8 cellular contexts compared by ENCODE assay signal in the genomic region with DNA sequence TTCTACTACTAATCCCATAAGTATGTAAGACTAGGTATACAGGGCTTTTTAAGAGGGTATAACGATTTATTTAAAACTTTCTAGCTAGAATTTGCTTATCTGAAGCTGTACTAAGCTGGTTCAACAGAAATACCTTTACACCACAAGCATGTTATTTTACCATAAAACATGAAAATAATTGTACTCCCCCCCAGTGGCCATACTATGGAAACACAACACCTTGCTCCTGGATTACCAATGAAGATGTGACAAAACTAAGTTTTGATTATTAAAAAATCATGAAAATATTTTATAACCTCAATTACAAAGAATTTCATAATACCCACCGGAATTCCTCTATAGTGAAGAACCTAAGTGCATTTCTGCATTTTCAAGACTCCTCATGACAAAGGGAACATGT. TPM values are rescaled to one million over a fixed set of nuclear protein-coding genes. Genes with fewer than 3 reads are reported as not detected.
DNase-seq lines count a peak whose midpoint lies in the region; ATAC-seq and TF ChIP-seq lines count a peak whose summit lies in the region.

No MANE protein-coding gene starts in this region.

- peak; percentile 48 for TF ChIP-seq RAD21 in IMR-90 (IDR thresholded peaks at IDR 0.05; ENCODE audit: low read length)

- no peak overlapping the region for H2BK20ac ChIP-seq in IMR-90 (ENCODE audit: low read depth, low read length)

- no peaks in the 10 kb centered on the region for H3K27me3 Mint-ChIP-seq in activated CD4-positive, alpha-beta T cell treated with anti-CD3 and anti-CD28 coated beads, Interleukin-2, amount 10 ng/mL, durations not matched to agents 7 days and 5 days
- H3K27me3 Mint-ChIP-seq in nephron progenitor cell (ENCODE audit: low read depth, poor library complexity): no peaks in the 10 kb centered on the region

- H2BK120ac ChIP-seq in IMR-90 (ENCODE audit: low read depth, low read length): 0 out of 2 replicates have a peak overlapping the region, but pooled peaks have one; percentile 16

- CTCF ChIA-PET in activated CD4-positive, alpha-beta T cell treated with anti-CD3 and anti-CD28 coated beads, Interleukin-2, amount 10 ng/mL, durations not matched to agents 7 days and 5 days (lab: Charles Lee): interaction anchor here (0.5 to 2.7 kb wide), 22 partner anchors 8 to 262 kb away, joined by 3 to 26 read pairs (median 4); partner anchors contain the start of gene MYL12A
- CTCF ChIA-PET in IMR-90 (lab: Yijun Ruan, JAX): interaction anchor here (0.7 to 1.9 kb wide), 7 partner anchors 9 to 65 kb away, joined by 3 to 8 read pairs (median 4); no protein-coding TSS in a partner anchor

- POLR2A ChIA-PET in activated CD4-positive, alpha-beta T cell treated with anti-CD3 and anti-CD28 coated beads, Interleukin-2, amount 10 ng/mL, durations not matched to agents 7 days and 5 days (lab: Charles Lee): interaction anchor here (0.9 to 1.1 kb wide), 2 partner anchors 8 to 77 kb away, joined by 3 read pairs; no protein-coding TSS in a partner anchor
- POLR2A ChIA-PET in IMR-90 (lab: Charles Lee; ENCODE audit: unreplicated experiment): interaction anchor here (0.6 kb wide), 1 partner anchor 36 kb away, joined by 3 read pairs; no protein-coding TSS in a partner anchor

- H3K9me3 ChIP-seq in IMR-90 (ENCODE audit: control insufficient read depth, insufficient read depth, low read length): no peaks in the 10 kb centered on the region
- no peaks in the 10 kb centered on the region for H3K9me3 ChIP-seq in body of pancreas

- H3K27ac Mint-ChIP-seq in activated CD4-positive, alpha-beta T cell treated with anti-CD3 and anti-CD28 coated beads, Interleukin-2, amount 10 ng/mL, durations not matched to agents 7 days and 5 days: no peak overlapping the region
- no peak overlapping the region for H3K27ac Mint-ChIP-seq in nephron progenitor cell

- H3K18ac ChIP-seq in IMR-90 (ENCODE audit: low read depth, low read length): peak overlapping the region; percentile 70; the same call in 1 of the 2 replicates

- BruUV-seq in IMR-90 (replicated peaks; lab: Mats Ljungman, UMichigan): no TSS peak

- in situ Hi-C loops in IMR-90 (cut with MboI; ENCODE audit: low sequenced_read_pairs): loop anchor here (25.0 kb wide), 1 partner anchor 627 kb away; no protein-coding TSS in a partner anchor

- peak overlapping the region; percentile 80 for H2BK5ac ChIP-seq in IMR-90 (ENCODE audit: low read depth, low read length, poor library complexity, severe bottlenecking)

- no peak overlapping the region for H2AK9ac ChIP-seq in IMR-90 (replicated peaks; ENCODE audit: low read depth, low read length, poor library complexity)

- no peak overlapping the region for H2AK5ac ChIP-seq in IMR-90 (ENCODE audit: low read depth, low read length)

- H3K56ac ChIP-seq in IMR-90 (ENCODE audit: extremely low read depth, insufficient read depth, low read length): no peak overlapping the region

- WGBS in IMR-90 (ENCODE audit: extremely low coverage in 2 of 2, insufficient read length in 1 of 2), 2 experiments: no CpG with 5 or more reads among the region's 2 CpGs
- 42 to 54% methylated on average over 2 of the region's 2 CpGs for WGBS in body of pancreas, 2 donors

- TF ChIP-seq CTCF in IMR-90 (conservative IDR thresholded peaks at IDR 0.05; ENCODE audit: low read depth, low read length) (peak; percentile 51), body of pancreas (IDR thresholded peaks at IDR 0.05) (peak in 6 of 7 experiments; percentile 49 to 66 (median 60)), nephron progenitor cell (IDR thresholded peaks at IDR 0.05) (peak; percentile 15)

- H3K4me1 ChIP-seq in IMR-90 (ENCODE audit: control insufficient read depth, insufficient read depth, low read length) (peaks cover 30% of the 10 kb centered on the region), body of pancreas (peaks cover 56% of the 10 kb centered on the region)

- no peak overlapping the region for H3K23ac ChIP-seq in IMR-90 (ENCODE audit: low read depth, low read length)

- H2BK15ac ChIP-seq in IMR-90 (ENCODE audit: low read depth, low read length): no peak overlapping the region

- H3K36me3 ChIP-seq in IMR-90 (ENCODE audit: control insufficient read depth, insufficient read depth, low read length) (no peaks in the 10 kb centered on the region), body of pancreas (replicated peaks in 1 of 2; ENCODE audit: insufficient read depth in 1 of 2, low read depth in 2 of 2) (no peaks in the 10 kb centered on the region)

- ATAC-seq in IMR-90 (ENCODE audit: low read depth): no peak
- peak; percentile 65 for ATAC-seq in body of pancreas
- no peak for ATAC-seq in GM21723 (IDR thresholded peaks at IDR 0.05; ENCODE audit: unreplicated experiment)

- peaks cover 7% of the 10 kb centered on the region; the same call in 1 of the 2 replicates for H4K20me1 ChIP-seq in IMR-90 (ENCODE audit: insufficient read depth, low read length)

- dilution Hi-C loops in IMR-90 (cut with HindIII; ENCODE audit: low sequenced_read_pairs, unreplicated experiment): no loop called here

- H3K79me1 ChIP-seq in IMR-90 (ENCODE audit: low read depth in 1 of 2, low read length in 2 of 2): peaks cover 25 to 64% of the 10 kb centered on the region in 2 experiments

- peak; percentile 55 for DNase-seq in activated CD4-positive, alpha-beta T cell treated with anti-CD3 and anti-CD28 coated beads, Interleukin-2, amount 10 ng/mL, durations not matched to agents 7 days and 5 days
- no peak for DNase-seq in activated CD4-positive, alpha-beta T cell treated with anti-CD3 and anti-CD28 coated beads, Interleukin-2, amount 50 U/mL, for 1 hour
- DNase-seq in IMR-90 (peak; percentile 54), body of pancreas (no peak), nephron progenitor cell (no peak), HuH-7.5 (ENCODE audit: low spot score) (no peak), DMS153 (lab: John Stamatoyannopoulos, UW) (no peak)

- H3K9me3 Mint-ChIP-seq in activated CD4-positive, alpha-beta T cell treated with anti-CD3 and anti-CD28 coated beads, Interleukin-2, amount 10 ng/mL, durations not matched to agents 7 days and 5 days: peaks cover 2% of the 10 kb centered on the region
- peaks cover 50% of the 10 kb centered on the region for H3K9me3 Mint-ChIP-seq in nephron progenitor cell

- H3K4me3 ChIP-seq in IMR-90 (ENCODE audit: insufficient read depth, low read depth, low read length): no peak overlapping the region
- no peak overlapping the region for H3K4me3 ChIP-seq in body of pancreas

- H2AFZ ChIP-seq in IMR-90 (replicated peaks; ENCODE audit: low read length, poor library complexity): no peak overlapping the region

- H3K27me3 ChIP-seq in IMR-90 (ENCODE audit: control insufficient read depth, insufficient read depth, low read length) (no peaks in the 10 kb centered on the region), body of pancreas (no peaks in the 10 kb centered on the region)

- H3K4me3 Mint-ChIP-seq in activated CD4-positive, alpha-beta T cell treated with anti-CD3 and anti-CD28 coated beads, Interleukin-2, amount 10 ng/mL, durations not matched to agents 7 days and 5 days: no peak overlapping the region
- no peak overlapping the region for H3K4me3 Mint-ChIP-seq in nephron progenitor cell

- peaks cover 73% of the 10 kb centered on the region for H3K4me1 Mint-ChIP-seq in activated CD4-positive, alpha-beta T cell treated with anti-CD3 and anti-CD28 coated beads, Interleukin-2, amount 10 ng/mL, durations not matched to agents 7 days and 5 days
- peaks cover 60% of the 10 kb centered on the region for H3K4me1 Mint-ChIP-seq in nephron progenitor cell

- peaks cover 18% of the 10 kb centered on the region for H3K9me1 ChIP-seq in IMR-90 (ENCODE audit: insufficient read depth, low read length)

- H3K4ac ChIP-seq in IMR-90 (ENCODE audit: low read depth, low read length): no peak overlapping the region

- H4K91ac ChIP-seq in IMR-90 (ENCODE audit: insufficient read depth, low read depth, low read length): no peak overlapping the region

- H3K4me2 ChIP-seq in IMR-90 (ENCODE audit: low read depth, low read length): peak overlapping the region; percentile 69; the same call in 1 of the 2 replicates

- TF ChIP-seq POLR2A in IMR-90 (IDR thresholded peaks at IDR 0.05; ENCODE audit: low read depth, low read length) (no peak), body of pancreas (IDR thresholded peaks at IDR 0.05) (no peak)

- no peak overlapping the region for H3K14ac ChIP-seq in IMR-90 (replicated peaks; ENCODE audit: low read depth, low read length)

- intact Hi-C loops in IMR-90 (cut with micrococcal nuclease) (loop anchor here (5.0 kb wide), 3 partner anchors 53 to 262 kb away; partner anchors contain the start of gene MYL12A), body of pancreas (cut with DNase I) (loop anchor here (10.0 kb wide), 1 partner anchor 51 kb away; no protein-coding TSS in a partner anchor)

- peaks cover 43% of the 10 kb centered on the region for H3K36me3 Mint-ChIP-seq in activated CD4-positive, alpha-beta T cell treated with anti-CD3 and anti-CD28 coated beads, Interleukin-2, amount 10 ng/mL, durations not matched to agents 7 days and 5 days (ENCODE audit: low read depth)
- peaks cover 63% of the 10 kb centered on the region for H3K36me3 Mint-ChIP-seq in nephron progenitor cell (ENCODE audit: low read depth)

- peak overlapping the region; percentile 27; the same call in 1 of the 2 replicates for H3K27ac ChIP-seq in IMR-90 (ENCODE audit: insufficient read depth, low read length)
- H3K27ac ChIP-seq in body of pancreas: peak overlapping the region; percentile 4 to 82 (median 81)

- peak overlapping the region; percentile 38; the same call in 1 of the 2 replicates for H4K5ac ChIP-seq in IMR-90 (ENCODE audit: low read depth, low read length)

- H4K8ac ChIP-seq in IMR-90 (ENCODE audit: low read depth in 2 of 2, low read length in 2 of 2): no peak overlapping the region

- no peak overlapping the region for H3K9ac ChIP-seq in IMR-90 (ENCODE audit: low read depth, low read length)

TF ChIP-seq in IMR-90, 13 proteins besides CTCF, POLR2A, EP300 and RAD21:
- TF ChIP-seq, protein P1, sequence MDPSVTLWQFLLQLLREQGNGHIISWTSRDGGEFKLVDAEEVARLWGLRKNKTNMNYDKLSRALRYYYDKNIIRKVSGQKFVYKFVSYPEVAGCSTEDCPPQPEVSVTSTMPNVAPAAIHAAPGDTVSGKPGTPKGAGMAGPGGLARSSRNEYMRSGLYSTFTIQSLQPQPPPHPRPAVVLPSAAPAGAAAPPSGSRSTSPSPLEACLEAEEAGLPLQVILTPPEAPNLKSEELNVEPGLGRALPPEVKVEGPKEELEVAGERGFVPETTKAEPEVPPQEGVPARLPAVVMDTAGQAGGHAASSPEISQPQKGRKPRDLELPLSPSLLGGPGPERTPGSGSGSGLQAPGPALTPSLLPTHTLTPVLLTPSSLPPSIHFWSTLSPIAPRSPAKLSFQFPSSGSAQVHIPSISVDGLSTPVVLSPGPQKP (IDR thresholded peaks at IDR 0.05; ENCODE audit: borderline replicate concordance, low read depth, low read length): no peak
- TF ChIP-seq SMC3 (IDR thresholded peaks at IDR 0.05; ENCODE audit: low read depth, low read length): 0 out of 2 replicates have a peak, but pooled peaks have one; percentile 14

RNA-seq across cellular contexts. Expression of gene LPIN2, which starts 27.3 kb away (rescaled TPM):
- 100 to 1,000 TPM in 1 of 2 experiments, 10 to 100 TPM in 1; 99.6 to 106 TPM for total RNA-seq in activated CD4-positive, alpha-beta T cell treated with anti-CD3 and anti-CD28 coated beads, Interleukin-2, amount 10 ng/mL, durations not matched to agents 7 days and 5 days
- total RNA-seq in IMR-90 (2012; rRNA removed): 21.9 and 23.9 TPM in 2 replicates
- 14.4 and 16.2 TPM in 2 replicates for polyA plus RNA-seq in IMR-90 (2012; rRNA removed)
- 8.0 and 9.9 TPM in 2 replicates for polyA plus RNA-seq in IMR-90 (2012; cell fraction: cytosol; rRNA removed)
- 15.7 and 29.0 TPM in 2 replicates for polyA plus RNA-seq in IMR-90 (2012; cell fraction: nucleus; rRNA removed; ENCODE audit: low replicate concordance)
- total RNA-seq in body of pancreas: 10 to 100 TPM; 10.9 to 35.3 TPM

Comparison
In these comparisons a context has a peak if more than half of its experiments do, and no peak if none do; other contexts are left out.
1. DNase-seq: peak in activated CD4-positive, alpha-beta T cell treated with anti-CD3 and anti-CD28 coated beads, Interleukin-2, amount 10 ng/mL, durations not matched to agents 7 days and 5 days (single experiment) and IMR-90 (single experiment); none in activated CD4-positive, alpha-beta T cell treated with anti-CD3 and anti-CD28 coated beads, Interleukin-2, amount 50 U/mL, for 1 hour (single experiment), body of pancreas (0 of 4), nephron progenitor cell (single experiment), HuH-7.5 (single experiment) and DMS153 (single experiment).
2. Peak in every context shown above with its lines, with median percentiles within 50 percentile points of each other: CTCF ChIP-seq.